ENCODE assay signal across 1 cellular context in the genomic region with DNA sequence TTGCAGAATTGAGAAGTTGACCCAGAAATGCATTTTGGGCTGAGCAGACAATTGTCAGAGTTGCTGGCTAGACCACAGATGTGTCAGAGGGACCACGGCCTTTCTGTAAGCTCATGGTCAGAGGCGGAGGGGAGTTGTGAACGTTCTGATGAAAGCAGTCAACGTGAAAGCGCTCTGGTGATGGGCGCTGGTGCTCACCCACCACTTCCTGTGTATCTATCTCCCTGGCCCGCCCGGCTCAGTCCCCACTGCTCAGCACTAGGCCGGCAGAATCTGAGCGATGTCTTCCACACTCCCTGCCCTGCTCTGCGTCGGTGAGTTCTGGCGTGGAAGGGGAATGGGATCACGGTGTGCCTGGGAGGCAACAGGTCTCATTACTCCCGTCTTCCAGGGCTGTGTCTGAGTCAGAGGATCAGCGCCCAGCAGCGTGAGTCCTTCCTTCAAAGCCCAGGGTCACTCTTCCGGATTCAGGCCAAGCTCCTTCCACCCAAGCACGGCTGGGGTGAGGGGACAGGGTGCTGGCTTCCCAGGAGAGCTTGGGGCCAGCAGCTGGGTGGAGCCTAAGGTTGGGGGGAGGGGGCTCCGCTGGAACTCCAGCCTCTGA.
TF ChIP-seq lines count a peak whose summit lies in the region.

Gene NCR1, plus strand, starts transcription at position 241 of the 604 bp plus-strand sequence. Its CDS starts 40 bp downstream, at position 281.

TF ChIP-seq in SK-N-SH treated with all-trans-retinoic acid at 6 μM for 48 hours, 23 proteins besides CTCF, POLR2A, EP300 and RAD21 (continued from another document):
- TF ChIP-seq, protein P1, sequence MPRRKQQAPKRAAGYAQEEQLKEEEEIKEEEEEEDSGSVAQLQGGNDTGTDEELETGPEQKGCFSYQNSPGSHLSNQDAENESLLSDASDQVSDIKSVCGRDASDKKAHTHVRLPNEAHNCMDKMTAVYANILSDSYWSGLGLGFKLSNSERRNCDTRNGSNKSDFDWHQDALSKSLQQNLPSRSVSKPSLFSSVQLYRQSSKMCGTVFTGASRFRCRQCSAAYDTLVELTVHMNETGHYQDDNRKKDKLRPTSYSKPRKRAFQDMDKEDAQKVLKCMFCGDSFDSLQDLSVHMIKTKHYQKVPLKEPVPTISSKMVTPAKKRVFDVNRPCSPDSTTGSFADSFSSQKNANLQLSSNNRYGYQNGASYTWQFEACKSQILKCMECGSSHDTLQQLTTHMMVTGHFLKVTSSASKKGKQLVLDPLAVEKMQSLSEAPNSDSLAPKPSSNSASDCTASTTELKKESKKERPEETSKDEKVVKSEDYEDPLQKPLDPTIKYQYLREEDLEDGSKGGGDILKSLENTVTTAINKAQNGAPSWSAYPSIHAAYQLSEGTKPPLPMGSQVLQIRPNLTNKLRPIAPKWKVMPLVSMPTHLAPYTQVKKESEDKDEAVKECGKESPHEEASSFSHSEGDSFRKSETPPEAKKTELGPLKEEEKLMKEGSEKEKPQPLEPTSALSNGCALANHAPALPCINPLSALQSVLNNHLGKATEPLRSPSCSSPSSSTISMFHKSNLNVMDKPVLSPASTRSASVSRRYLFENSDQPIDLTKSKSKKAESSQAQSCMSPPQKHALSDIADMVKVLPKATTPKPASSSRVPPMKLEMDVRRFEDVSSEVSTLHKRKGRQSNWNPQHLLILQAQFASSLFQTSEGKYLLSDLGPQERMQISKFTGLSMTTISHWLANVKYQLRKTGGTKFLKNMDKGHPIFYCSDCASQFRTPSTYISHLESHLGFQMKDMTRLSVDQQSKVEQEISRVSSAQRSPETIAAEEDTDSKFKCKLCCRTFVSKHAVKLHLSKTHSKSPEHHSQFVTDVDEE (CRISPR knock-in tag; IDR thresholded peaks at IDR 0.05) = no peak
- TF ChIP-seq RARB (CRISPR knock-in tag; IDR thresholded peaks at IDR 0.05) (no peak), ZC3H10 (CRISPR knock-in tag; IDR thresholded peaks at IDR 0.05) (no peak), ISL1 (CRISPR knock-in tag; IDR thresholded peaks at IDR 0.05) (no peak), BACH2 (CRISPR knock-in tag; IDR thresholded peaks at IDR 0.05; ENCODE audit: borderline replicate concordance) (no peak), PATZ1 (CRISPR knock-in tag; IDR thresholded peaks at IDR 0.05; ENCODE audit: borderline replicate concordance) (no peak), PPARA (CRISPR knock-in tag; IDR thresholded peaks at IDR 0.05; ENCODE audit: borderline replicate concordance) (no peak)
